ENCODE assay signal across 8 cellular contexts in genomic region chr1:53681647-53682368, GRCh38. TPM values are rescaled to one million over a fixed set of nuclear protein-coding genes. Genes with fewer than 3 reads are reported as not detected.
DNase-seq lines count a peak whose midpoint lies in the region; ATAC-seq and TF ChIP-seq lines count a peak whose summit lies in the region.

No MANE protein-coding gene starts in this region.

- ATAC-seq in HG03565 (IDR thresholded peaks at IDR 0.05; ENCODE audit: unreplicated experiment) (no peak), HG03159 (IDR thresholded peaks at IDR 0.05; ENCODE audit: unreplicated experiment) (no peak)

- TF ChIP-seq CTCF in fibroblast of villous mesenchyme (IDR thresholded peaks at IDR 0.05; ENCODE audit: insufficient read depth, low read depth, low read length) = peak; percentile 48

- H3K4me3 ChIP-seq in fibroblast of villous mesenchyme (ENCODE audit: low read depth, low read length) = no peak overlapping the region

- DNase-seq in activated effector memory CD4-positive, alpha-beta T cell treated with anti-CD3 and anti-CD28 coated beads, Interleukin-2, amount 50 U/mL, for 16 hours = peak; percentile 68
- no peak for DNase-seq in activated effector memory CD4-positive, alpha-beta T cell treated with Interleukin-2 at 50 U/mL for 16 hours
- DNase-seq in NCI-H345 treated with DMSO at 0.1 percent for 48 hours (lab: John Stamatoyannopoulos, UW; ENCODE audit: unreplicated experiment) = peak; percentile 29
- peak; percentile 11 for DNase-seq in activated T-cell treated with anti-CD3 and anti-CD28 coated beads for 4 hours
- DNase-seq in fibroblast of villous mesenchyme (ENCODE audit: low read depth) = no peak
- DNase-seq in retina = peak; percentile 58

RNA-seq across cellular contexts. Expression of gene GLIS1, which starts 57.2 kb away (rescaled TPM):
- total RNA-seq in fibroblast of villous mesenchyme = 0.43 and 0.97 TPM in 2 replicates

Comparison
In these comparisons a context has a peak if more than half of its experiments do, and no peak if none do; other contexts are left out.
1. DNase-seq: peak in activated effector memory CD4-positive, alpha-beta T cell treated with anti-CD3 and anti-CD28 coated beads, Interleukin-2, amount 50 U/mL, for 16 hours (single experiment), NCI-H345 treated with DMSO at 0.1 percent for 48 hours (single experiment), activated T-cell treated with anti-CD3 and anti-CD28 coated beads for 4 hours (single experiment) and retina (single experiment); none in activated effector memory CD4-positive, alpha-beta T cell treated with Interleukin-2 at 50 U/mL for 16 hours (single experiment) and fibroblast of villous mesenchyme (single experiment).